Comparison of ENCODE assay signal across 2 cellular contexts in genomic region chr19:54832496-54832895, GRCh38. TPM values are rescaled to one million over a fixed set of nuclear protein-coding genes. Genes with fewer than 3 reads are reported as not detected.
"Had no signal": no experiment of that assay in that cellular context is flagged by ENCODE, and none has a peak within 500 bp of the region (broad histone marks: within the 10 kb centered on the region; RNA-seq: fewer than 3 reads in every experiment).

Gene KIR2DS4 (plus strand): TSS chr19:54832676.

RNA-seq across cellular contexts. Expression of gene KIR2DS4, which starts in this region (rescaled TPM):
- total RNA-seq: G401, GM12878 had no signal
